Comparison of ENCODE assay signal across 1 cellular context in the genomic region with DNA sequence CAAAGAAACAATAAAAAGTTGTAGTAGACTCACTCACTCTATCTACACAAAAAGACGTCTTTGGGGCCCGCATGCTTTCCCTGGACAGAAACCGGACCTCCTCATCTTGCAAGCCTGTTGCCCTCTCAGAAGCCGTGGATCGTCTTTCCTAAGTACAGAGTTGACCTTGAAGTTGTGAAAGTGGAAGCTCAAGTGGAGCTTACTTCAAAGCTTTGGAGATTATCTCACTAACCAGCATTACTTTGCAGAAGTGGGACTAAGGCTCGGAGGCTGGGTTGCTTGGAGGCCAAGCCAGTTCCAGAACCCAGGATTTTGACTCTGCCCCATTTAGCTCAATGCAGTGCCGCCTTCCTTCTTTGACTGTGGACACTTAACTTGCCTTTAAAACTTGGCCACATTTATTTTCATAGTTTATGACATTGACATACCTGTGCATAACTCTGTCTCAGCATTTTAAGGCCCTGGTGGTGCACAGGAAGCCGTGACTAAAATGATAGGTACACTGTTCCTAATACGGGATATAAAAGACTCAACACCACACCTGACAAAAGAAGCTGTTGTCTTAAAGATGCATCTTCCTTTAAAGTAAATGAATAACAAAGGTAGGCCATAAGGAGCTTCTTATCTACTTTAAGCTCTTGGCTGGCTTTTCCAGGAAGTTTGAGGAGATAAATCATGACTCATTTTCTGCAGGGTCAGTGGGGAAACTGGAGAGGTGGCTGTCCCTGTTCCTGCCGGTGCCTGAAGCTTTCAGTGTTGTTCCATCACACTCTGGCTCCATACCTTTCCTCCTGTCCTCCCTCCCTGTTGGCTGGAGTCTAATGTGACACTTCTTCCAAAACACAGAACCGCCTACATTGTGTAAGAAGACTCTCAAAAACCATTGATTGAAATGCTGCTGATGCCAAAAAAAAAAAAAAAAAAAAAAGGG.
TF ChIP-seq lines count a peak whose summit lies in the region.

No MANE protein-coding gene starts in this region.

TF ChIP-seq in HepG2, 621 proteins besides CTCF, POLR2A, EP300 and RAD21:
- TF ChIP-seq ZBTB10 (CRISPR knock-in tag; IDR thresholded peaks at IDR 0.05; ENCODE audit: borderline replicate concordance) (no peak), FOSL2 (CRISPR knock-in tag; IDR thresholded peaks at IDR 0.05) (peak; percentile 42)
